8 cellular contexts compared by ENCODE assay signal in genomic region chr5:140720738-140721137, GRCh38. TPM values are rescaled to one million over a fixed set of nuclear protein-coding genes. Genes with fewer than 3 reads are reported as not detected.
DNase-seq lines count a peak whose midpoint lies in the region; ATAC-seq and TF ChIP-seq lines count a peak whose summit lies in the region.
"Not testable (repeated sequence)": the region's sequence is repeated elsewhere in the genome, so short reads cannot be mapped to it uniquely, and the experiment has no call there.
"Had no signal": no experiment of that assay in that cellular context is flagged by ENCODE, and none has a peak within 500 bp of the region (broad histone marks: within the 10 kb centered on the region; RNA-seq: fewer than 3 reads in every experiment).

No MANE protein-coding gene starts in this region.

- not testable (repeated sequence) for H3K9ac ChIP-seq in SK-N-SH

- not testable (repeated sequence) for H3K4me2 ChIP-seq in SK-N-SH

- H3K4me3 Mint-ChIP-seq in MCF 10A (ENCODE audit: unreplicated experiment), result peak overlapping the region; percentile 11

- peaks cover 24% of the 10 kb centered on the region for H3K4me1 Mint-ChIP-seq in MCF 10A (ENCODE audit: insufficient read depth, unreplicated experiment)

- not testable (repeated sequence) for BruUV-seq in MCF 10A (replicated peaks; lab: Mats Ljungman, UMichigan)

- not testable (repeated sequence) for H3K9me2 ChIP-seq in SK-N-SH

- not testable (repeated sequence) for H3K36me3 ChIP-seq in SK-N-SH (replicated peaks in 1 of 2; ENCODE audit: control insufficient read depth in 1 of 2, insufficient read depth in 2 of 2, low read length in 1 of 2)

- POLR2A ChIA-PET in SK-N-SH (lab: Yijun Ruan, JAX), result not testable (repeated sequence)
- POLR2A ChIA-PET in MCF 10A (lab: Yijun Ruan, JAX), result interaction anchor here (0.6 to 7.4 kb wide), 8 partner anchors 11 to 836 kb away, joined by 3 to 72 read pairs (median 8); partner anchors contain the start of genes EIF4EBP3, IK, NDUFA2 and ZMAT2

- H4K20me1 ChIP-seq in SK-N-SH (ENCODE audit: insufficient read depth), result not testable (repeated sequence)

- H3K9me3 ChIP-seq in SK-N-SH, result not testable (repeated sequence)

- H3K36me3 Mint-ChIP-seq in MCF 10A (ENCODE audit: insufficient read depth, unreplicated experiment), result peaks cover 30% of the 10 kb centered on the region

- H3K27me3 ChIP-seq in SK-N-SH (ENCODE audit: insufficient read depth), result not testable (repeated sequence)

- H3K79me2 ChIP-seq in SK-N-SH (ENCODE audit: insufficient read depth), result not testable (repeated sequence)

- peaks cover 16% of the 10 kb centered on the region for H3F3A ChIP-seq in SK-N-SH (replicated peaks; ENCODE audit: insufficient read depth)

- not testable (repeated sequence) for H3K4me1 ChIP-seq in SK-N-SH (ENCODE audit: control insufficient read depth in 1 of 2, insufficient read depth in 2 of 2, low read depth in 1 of 2, low read length in 1 of 2)

- CTCF ChIA-PET in SK-N-SH (lab: Yijun Ruan, JAX) (interaction anchor here (0.6 to 3.0 kb wide), 24 partner anchors 9 to 648 kb away, joined by 3 to 20 read pairs (median 3); partner anchors contain the start of genes IK and NDUFA2), MCF 10A (lab: Yijun Ruan, JAX) (interaction anchor here (0.6 to 3.1 kb wide), 12 partner anchors 10 to 840 kb away, joined by 3 to 11 read pairs (median 4); no protein-coding TSS in a partner anchor)

- 33% methylated on average over 6 of the region's 6 CpGs for WGBS in SK-N-SH (ENCODE audit: low lambda C conversion rate)

- H3K27me3 Mint-ChIP-seq in MCF 10A (ENCODE audit: insufficient read depth, unreplicated experiment), result not testable (repeated sequence)

- H3K27ac ChIP-seq in SK-N-SH (ENCODE audit: low read depth in 2 of 2, low read length in 1 of 2), result not testable (repeated sequence)

- ATAC-seq in GM18511 (IDR thresholded peaks at IDR 0.05; ENCODE audit: unreplicated experiment) (peak; percentile 21), HG03354 (IDR thresholded peaks at IDR 0.05; ENCODE audit: poor library complexity, severe bottlenecking, unreplicated experiment) (peak; percentile 16)

- H2AFZ ChIP-seq in SK-N-SH (ENCODE audit: low read depth), result peak overlapping the region; percentile 76

- DNase-seq in DMS 273 (lab: John Stamatoyannopoulos, UW; ENCODE audit: unreplicated experiment) (peak; percentile 32), NCI-H2227 treated with DMSO at 0.1 percent for 48 hours (lab: John Stamatoyannopoulos, UW) (peak; percentile 10), OCI-M1 (lab: John Stamatoyannopoulos, UW) (peak; percentile 20), MCF 10A (ENCODE audit: unreplicated experiment) (peak; percentile 26)
- not testable (repeated sequence) for DNase-seq in SK-N-SH

- not testable (repeated sequence) for H3K27ac Mint-ChIP-seq in MCF 10A (ENCODE audit: low read depth, unreplicated experiment)

- H3K4me3 ChIP-seq in SK-N-SH (ENCODE audit: low read depth in 2 of 2, low read length in 1 of 2), result peak overlapping the region in 1 of 2 experiments; percentile 36; a peak in 2 of 4 replicates

- TF ChIP-seq RAD21 in SK-N-SH (IDR thresholded peaks at IDR 0.05; ENCODE audit: low read length), result not testable (repeated sequence)

- intact Hi-C loops in MCF 10A (cut with micrococcal nuclease), result loop anchor here (1.0 to 5.0 kb wide), 3 partner anchors 145 to 478 kb away; no protein-coding TSS in a partner anchor

- TF ChIP-seq EP300 in SK-N-SH (IDR thresholded peaks at IDR 0.05; ENCODE audit: borderline replicate concordance in 1 of 2, low read depth in 1 of 2, low read length in 1 of 2), result not testable (repeated sequence)

- TF ChIP-seq CTCF in SK-N-SH (IDR thresholded peaks at IDR 0.05); MCF 10A (IDR thresholded peaks at IDR 0.05; ENCODE audit: unreplicated experiment): not testable (repeated sequence)

- not testable (repeated sequence) for H3K9me3 Mint-ChIP-seq in MCF 10A (ENCODE audit: unreplicated experiment)

RNA-seq across cellular contexts. Expression of gene ZMAT2, which starts 20.5 kb away (rescaled TPM):
- 30.9 and 42.2 TPM in 2 replicates for polyA plus RNA-seq in SK-N-SH (2012; rRNA removed)
- polyA plus RNA-seq in SK-N-SH (2012; cell fraction: cytosol; rRNA removed), result 44.7 and 64.1 TPM in 2 replicates
- polyA plus RNA-seq in SK-N-SH (2012; cell fraction: nucleus; rRNA removed), result 20.7 and 38.8 TPM in 2 replicates
- total RNA-seq in MCF 10A (2022), result 54.9 and 70.4 TPM in 2 replicates

RNA-seq across cellular contexts. Expression of gene HARS2, which starts 29.5 kb away (rescaled TPM):
- polyA plus RNA-seq in SK-N-SH (2012; rRNA removed), result 40.8 and 54.5 TPM in 2 replicates
- 42.4 and 45.4 TPM in 2 replicates for polyA plus RNA-seq in SK-N-SH (2012; cell fraction: cytosol; rRNA removed)
- polyA plus RNA-seq in SK-N-SH (2012; cell fraction: nucleus; rRNA removed), result 66.0 and 97.8 TPM in 2 replicates
- total RNA-seq in MCF 10A (2022), result 48.5 and 54.3 TPM in 2 replicates

RNA-seq across cellular contexts. Expression of gene HARS1, which starts 29.6 kb away (rescaled TPM):
- polyA plus RNA-seq in SK-N-SH (2012; rRNA removed), result 124 and 135 TPM in 2 replicates
- 121 and 127 TPM in 2 replicates for polyA plus RNA-seq in SK-N-SH (2012; cell fraction: cytosol; rRNA removed)
- 148 and 210 TPM in 2 replicates for polyA plus RNA-seq in SK-N-SH (2012; cell fraction: nucleus; rRNA removed)
- total RNA-seq in MCF 10A (2022), result 126 and 131 TPM in 2 replicates

RNA-seq across cellular contexts. Expression of gene DND1, which starts 47.4 kb away (rescaled TPM):
- polyA plus RNA-seq in SK-N-SH (2012; rRNA removed), result 1.2 and 2.1 TPM in 2 replicates
- polyA plus RNA-seq in SK-N-SH (2012; cell fraction: cytosol; rRNA removed), result 0.30 and 0.52 TPM in 2 replicates
- 12.2 and 14.4 TPM in 2 replicates for polyA plus RNA-seq in SK-N-SH (2012; cell fraction: nucleus; rRNA removed)
- total RNA-seq in MCF 10A (2022), result 4.3 and 5.1 TPM in 2 replicates
- polyA plus RNA-seq: CD4-positive, alpha-beta memory T cell had no signal

RNA-seq across cellular contexts. Expression of gene WDR55, which starts 56.0 kb away (rescaled TPM):
- 28.3 and 32.7 TPM in 2 replicates for polyA plus RNA-seq in SK-N-SH (2012; rRNA removed)
- polyA plus RNA-seq in SK-N-SH (2012; cell fraction: cytosol; rRNA removed), result 13.6 and 18.0 TPM in 2 replicates
- 78.7 and 109 TPM in 2 replicates for polyA plus RNA-seq in SK-N-SH (2012; cell fraction: nucleus; rRNA removed)
- 35.0 and 36.4 TPM in 2 replicates for total RNA-seq in MCF 10A (2022)
